In the genomic region with DNA sequence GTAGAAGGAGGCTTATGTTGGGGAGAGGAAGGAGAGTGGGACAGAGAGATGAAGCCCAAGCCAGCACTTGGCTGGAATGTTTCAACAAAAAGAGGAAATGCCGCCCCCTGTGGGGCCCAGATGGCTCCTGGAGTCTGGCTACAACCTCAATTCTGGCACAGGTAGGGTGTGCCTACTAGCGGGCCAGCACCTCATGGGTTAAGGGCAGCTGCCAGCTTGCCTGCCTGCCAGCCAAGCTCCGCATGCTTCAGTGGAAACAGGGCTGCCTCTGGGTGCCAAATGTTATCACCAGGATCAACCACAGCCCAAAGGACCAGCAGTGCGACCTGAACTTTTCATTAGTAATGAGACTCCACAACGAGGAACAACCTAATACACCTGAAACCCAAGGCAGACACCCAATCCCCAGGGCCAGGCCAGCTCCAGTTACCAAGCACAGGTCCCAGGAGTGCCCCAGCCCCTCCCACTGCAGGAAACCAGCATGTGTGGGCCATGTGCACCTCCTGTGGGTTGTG, we compare ENCODE assay signal across 12 cellular contexts. TPM values are rescaled to one million over a fixed set of nuclear protein-coding genes. Genes with fewer than 3 reads are reported as not detected.
DNase-seq lines count a peak whose midpoint lies in the region; ATAC-seq and TF ChIP-seq lines count a peak whose summit lies in the region.
"Had no signal": no experiment of that assay in that cellular context is flagged by ENCODE, and none has a peak within 500 bp of the region (broad histone marks: within the 10 kb centered on the region; RNA-seq: fewer than 3 reads in every experiment).

No MANE protein-coding gene starts in this region.

- no peaks in the 10 kb centered on the region for H3K9me3 ChIP-seq in RWPE2 (ENCODE audit: severe bottlenecking)
- H3K9me3 ChIP-seq: Caco-2 had no signal

- H3K27ac ChIP-seq in C4-2B (peak overlapping the region; percentile 20), RWPE2 (ENCODE audit: poor library complexity, severe bottlenecking) (no peak overlapping the region)

- POLR2A ChIA-PET in HEK293T (lab: Yijun Ruan, JAX), result interaction anchor here (2.3 kb wide), 1 partner anchor 26 kb away, joined by 9 read pairs; a partner anchor contains a TSS

- CTCF ChIA-PET in HEK293T (lab: Yijun Ruan, JAX), result no interaction called here

- TF ChIP-seq CTCF in C4-2B (conservative IDR thresholded peaks at IDR 0.05) (no peak; the same call in 1 of the 2 replicates), RWPE2 (IDR thresholded peaks at IDR 0.05; ENCODE audit: poor library complexity, severe bottlenecking) (no peak)

- DNase-seq in HEK293T (ENCODE audit: extremely low spot score) (peak; percentile 23), RWPE2 (ENCODE audit: low spot score) (no peak), iPS DF 19.7 (ENCODE audit: low read depth, low spot score) (peak; percentile 61), amniotic stem cell (lab: John Stamatoyannopoulos, UW) (no peak), A172 (ENCODE audit: low spot score) (no peak)
- no peak for DNase-seq in central memory CD4-positive, alpha-beta T cell
- DNase-seq: mesenchymal stem cell, MM.1S had no signal

- no peaks in the 10 kb centered on the region for H3K27me3 ChIP-seq in RWPE2 (ENCODE audit: insufficient read depth, poor library complexity, severe bottlenecking)

- no peak overlapping the region for H3K4me3 ChIP-seq in RWPE2 (ENCODE audit: severe bottlenecking)

- H3K4me1 ChIP-seq in RWPE2 (ENCODE audit: insufficient read depth, poor library complexity, severe bottlenecking), result no peaks in the 10 kb centered on the region
- H3K4me1 ChIP-seq: Caco-2 had no signal

- H3K36me3 ChIP-seq in RWPE2 (ENCODE audit: low read depth), result no peaks in the 10 kb centered on the region

- ATAC-seq in RWPE2 (ENCODE audit: low read depth) (0 out of 3 replicates have a peak, but pooled peaks have one; percentile 15), HG03378 (IDR thresholded peaks at IDR 0.05; ENCODE audit: unreplicated experiment) (no peak)

TF ChIP-seq in HEK293T, 16 proteins besides CTCF, POLR2A, EP300 and RAD21:
- TF ChIP-seq FOXA1 (IDR thresholded peaks at IDR 0.05), result no peak
- TF ChIP-seq FOXK2 (IDR thresholded peaks at IDR 0.05), result no peak
- TF ChIP-seq, protein P1, sequence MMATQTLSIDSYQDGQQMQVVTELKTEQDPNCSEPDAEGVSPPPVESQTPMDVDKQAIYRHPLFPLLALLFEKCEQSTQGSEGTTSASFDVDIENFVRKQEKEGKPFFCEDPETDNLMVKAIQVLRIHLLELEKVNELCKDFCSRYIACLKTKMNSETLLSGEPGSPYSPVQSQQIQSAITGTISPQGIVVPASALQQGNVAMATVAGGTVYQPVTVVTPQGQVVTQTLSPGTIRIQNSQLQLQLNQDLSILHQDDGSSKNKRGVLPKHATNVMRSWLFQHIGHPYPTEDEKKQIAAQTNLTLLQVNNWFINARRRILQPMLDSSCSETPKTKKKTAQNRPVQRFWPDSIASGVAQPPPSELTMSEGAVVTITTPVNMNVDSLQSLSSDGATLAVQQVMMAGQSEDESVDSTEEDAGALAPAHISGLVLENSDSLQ (IDR thresholded peaks at IDR 0.05), result no peak
- TF ChIP-seq L3MBTL2 (conservative IDR thresholded peaks at IDR 0.05), result no peak
- no peak for TF ChIP-seq ZNF384 (IDR thresholded peaks at IDR 0.05)
- TF ChIP-seq FOXM1 (IDR thresholded peaks at IDR 0.05; ENCODE audit: borderline replicate concordance), result no peak
- TF ChIP-seq BHLHE40 (IDR thresholded peaks at IDR 0.05; ENCODE audit: borderline replicate concordance), result no peak
- TF ChIP-seq CTBP1 (IDR thresholded peaks at IDR 0.05; ENCODE audit: borderline replicate concordance), result no peak
- TF ChIP-seq NFRKB (IDR thresholded peaks at IDR 0.05), result no peak
- no peak for TF ChIP-seq HDGF (IDR thresholded peaks at IDR 0.05; ENCODE audit: borderline replicate concordance)
- TF ChIP-seq TARDBP (IDR thresholded peaks at IDR 0.05), result no peak

RNA-seq across cellular contexts. Expression of a gene that starts 11.3 kb away (rescaled TPM):
- total RNA-seq in A172 (2014; rRNA removed; shearing (Covaris generic)), result 42.3 and 45.8 TPM in 2 replicates

RNA-seq across cellular contexts. Expression of a gene that starts 18.3 kb away (rescaled TPM):
- total RNA-seq in A172 (2014; rRNA removed; shearing (Covaris generic)), result not detected in 2 replicates
- total RNA-seq: T-helper 1 cell treated with Interleukin-12 subunit alpha and Interleukin-12 subunit beta and Interleukin-4 antibody, amounts not matched to agents 30 ng/mL and 1 ng/mL, for 36 hours had no signal

RNA-seq across cellular contexts. Expression of a gene that starts 25.9 kb away (rescaled TPM):
- total RNA-seq in A172 (2014; rRNA removed; shearing (Covaris generic)), result 7.4 and 9.0 TPM in 2 replicates

RNA-seq across cellular contexts. Expression of a gene that starts 46.6 kb away (rescaled TPM):
- total RNA-seq in A172 (2014; rRNA removed; shearing (Covaris generic)), result 31.0 and 32.6 TPM in 2 replicates

Comparison
In these comparisons a context has a peak if more than half of its experiments do, and no peak if none do; other contexts are left out.
1. DNase-seq: peak in HEK293T (single experiment) and iPS DF 19.7 (single experiment); none in RWPE2 (single experiment), central memory CD4-positive, alpha-beta T cell (single experiment), amniotic stem cell (single experiment) and A172 (single experiment).